Comparison of ENCODE assay signal across 16 cellular contexts in genomic region chr14:55979096-55979495, GRCh38.
DNase-seq lines count a peak whose midpoint lies in the region.
"Had no signal": no experiment of that assay in that cellular context is flagged by ENCODE, and none has a peak within 500 bp of the region (broad histone marks: within the 10 kb centered on the region; RNA-seq: fewer than 3 reads in every experiment).

No MANE protein-coding gene starts in this region.

- H3K4me3 Mint-ChIP-seq in activated naive CD8-positive, alpha-beta T cell treated with anti-CD3 and anti-CD28 coated beads for 36 hours: no peak overlapping the region
- H3K4me3 Mint-ChIP-seq: CD4-positive, alpha-beta T cell; GM23338; IgD-negative memory B cell had no signal

- H3K9me3 Mint-ChIP-seq in activated naive CD8-positive, alpha-beta T cell treated with anti-CD3 and anti-CD28 coated beads for 36 hours: peaks cover 7% of the 10 kb centered on the region

- no peak overlapping the region for H3K27ac Mint-ChIP-seq in activated naive CD8-positive, alpha-beta T cell treated with anti-CD3 and anti-CD28 coated beads for 36 hours
- H3K27ac Mint-ChIP-seq: CD4-positive, alpha-beta T cell; GM23338; IgD-negative memory B cell had no signal

- peaks cover 15% of the 10 kb centered on the region for H3K27me3 Mint-ChIP-seq in activated naive CD8-positive, alpha-beta T cell treated with anti-CD3 and anti-CD28 coated beads for 36 hours

- H3K36me3 Mint-ChIP-seq in activated naive CD8-positive, alpha-beta T cell treated with anti-CD3 and anti-CD28 coated beads for 36 hours: no peaks in the 10 kb centered on the region
- H3K36me3 Mint-ChIP-seq: IgD-negative memory B cell had no signal

- DNase-seq in NCI-H2227 (lab: John Stamatoyannopoulos, UW; ENCODE audit: unreplicated experiment) (peak; percentile 37), NCI-H2227 treated with DMSO at 0.1 percent for 48 hours (lab: John Stamatoyannopoulos, UW) (no peak), NCI-H69 (lab: John Stamatoyannopoulos, UW) (peak; percentile 94), hippocampal formation (lab: John Stamatoyannopoulos, UW) (peak; percentile 13 to 16), T-helper 9 cell (no peak), NCI-H187 treated with DMSO at 0.1 percent for 48 hours (lab: John Stamatoyannopoulos, UW) (no peak), NOMO-1 treated with dmso at 0.1 percent for 144 hours (lab: John Stamatoyannopoulos, UW; ENCODE audit: unreplicated experiment) (no peak)
- DNase-seq in activated naive CD8-positive, alpha-beta T cell treated with anti-CD3 and anti-CD28 coated beads for 36 hours: no peak
- DNase-seq: CD4-positive, alpha-beta T cell; DMS53; MM.1S; NCI-H1930; NCI-H526; Peyer's patch had no signal

- H3K4me1 Mint-ChIP-seq in activated naive CD8-positive, alpha-beta T cell treated with anti-CD3 and anti-CD28 coated beads for 36 hours: peaks cover 3% of the 10 kb centered on the region
- H3K4me1 Mint-ChIP-seq: GM23338, IgD-negative memory B cell had no signal

Comparison
In these comparisons a context has a peak if more than half of its experiments do, and no peak if none do; other contexts are left out.
1. DNase-seq: peak in NCI-H2227 (single experiment), NCI-H69 (single experiment) and hippocampal formation (2 of 2); none in NCI-H2227 treated with DMSO at 0.1 percent for 48 hours (single experiment), T-helper 9 cell (single experiment), activated naive CD8-positive, alpha-beta T cell treated with anti-CD3 and anti-CD28 coated beads for 36 hours (single experiment), NCI-H187 treated with DMSO at 0.1 percent for 48 hours (single experiment) and NOMO-1 treated with dmso at 0.1 percent for 144 hours (single experiment).